ENCODE assay signal across 1 cellular context in the genomic region with DNA sequence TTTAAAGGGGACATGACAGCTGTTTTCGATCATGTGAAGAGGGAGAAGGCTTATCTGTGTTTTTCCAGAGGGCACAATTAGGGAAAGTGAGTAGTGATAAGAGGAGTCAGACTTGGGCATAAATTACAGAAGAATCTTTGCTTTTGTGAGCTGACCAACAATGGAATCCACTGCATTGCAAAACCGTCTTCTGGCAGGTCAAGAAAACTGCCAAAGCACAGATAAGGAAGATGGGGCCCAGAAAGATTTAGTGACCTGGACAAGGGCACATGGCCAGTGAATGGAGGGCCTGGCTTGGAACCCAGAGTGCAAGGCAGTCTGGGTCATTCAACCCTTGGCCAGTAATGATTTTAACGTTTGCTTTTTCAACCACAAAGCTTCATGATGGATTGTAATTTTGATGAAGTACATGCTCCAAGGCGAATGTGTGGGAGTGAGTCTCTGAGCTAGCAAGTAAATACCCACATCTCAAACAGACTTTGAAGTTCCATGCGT.
TF ChIP-seq lines count a peak whose summit lies in the region.

No MANE protein-coding gene starts in this region.

TF ChIP-seq in K562, 482 proteins besides CTCF, POLR2A, EP300 and RAD21 (continues in another document):
- TF ChIP-seq, protein P1, sequence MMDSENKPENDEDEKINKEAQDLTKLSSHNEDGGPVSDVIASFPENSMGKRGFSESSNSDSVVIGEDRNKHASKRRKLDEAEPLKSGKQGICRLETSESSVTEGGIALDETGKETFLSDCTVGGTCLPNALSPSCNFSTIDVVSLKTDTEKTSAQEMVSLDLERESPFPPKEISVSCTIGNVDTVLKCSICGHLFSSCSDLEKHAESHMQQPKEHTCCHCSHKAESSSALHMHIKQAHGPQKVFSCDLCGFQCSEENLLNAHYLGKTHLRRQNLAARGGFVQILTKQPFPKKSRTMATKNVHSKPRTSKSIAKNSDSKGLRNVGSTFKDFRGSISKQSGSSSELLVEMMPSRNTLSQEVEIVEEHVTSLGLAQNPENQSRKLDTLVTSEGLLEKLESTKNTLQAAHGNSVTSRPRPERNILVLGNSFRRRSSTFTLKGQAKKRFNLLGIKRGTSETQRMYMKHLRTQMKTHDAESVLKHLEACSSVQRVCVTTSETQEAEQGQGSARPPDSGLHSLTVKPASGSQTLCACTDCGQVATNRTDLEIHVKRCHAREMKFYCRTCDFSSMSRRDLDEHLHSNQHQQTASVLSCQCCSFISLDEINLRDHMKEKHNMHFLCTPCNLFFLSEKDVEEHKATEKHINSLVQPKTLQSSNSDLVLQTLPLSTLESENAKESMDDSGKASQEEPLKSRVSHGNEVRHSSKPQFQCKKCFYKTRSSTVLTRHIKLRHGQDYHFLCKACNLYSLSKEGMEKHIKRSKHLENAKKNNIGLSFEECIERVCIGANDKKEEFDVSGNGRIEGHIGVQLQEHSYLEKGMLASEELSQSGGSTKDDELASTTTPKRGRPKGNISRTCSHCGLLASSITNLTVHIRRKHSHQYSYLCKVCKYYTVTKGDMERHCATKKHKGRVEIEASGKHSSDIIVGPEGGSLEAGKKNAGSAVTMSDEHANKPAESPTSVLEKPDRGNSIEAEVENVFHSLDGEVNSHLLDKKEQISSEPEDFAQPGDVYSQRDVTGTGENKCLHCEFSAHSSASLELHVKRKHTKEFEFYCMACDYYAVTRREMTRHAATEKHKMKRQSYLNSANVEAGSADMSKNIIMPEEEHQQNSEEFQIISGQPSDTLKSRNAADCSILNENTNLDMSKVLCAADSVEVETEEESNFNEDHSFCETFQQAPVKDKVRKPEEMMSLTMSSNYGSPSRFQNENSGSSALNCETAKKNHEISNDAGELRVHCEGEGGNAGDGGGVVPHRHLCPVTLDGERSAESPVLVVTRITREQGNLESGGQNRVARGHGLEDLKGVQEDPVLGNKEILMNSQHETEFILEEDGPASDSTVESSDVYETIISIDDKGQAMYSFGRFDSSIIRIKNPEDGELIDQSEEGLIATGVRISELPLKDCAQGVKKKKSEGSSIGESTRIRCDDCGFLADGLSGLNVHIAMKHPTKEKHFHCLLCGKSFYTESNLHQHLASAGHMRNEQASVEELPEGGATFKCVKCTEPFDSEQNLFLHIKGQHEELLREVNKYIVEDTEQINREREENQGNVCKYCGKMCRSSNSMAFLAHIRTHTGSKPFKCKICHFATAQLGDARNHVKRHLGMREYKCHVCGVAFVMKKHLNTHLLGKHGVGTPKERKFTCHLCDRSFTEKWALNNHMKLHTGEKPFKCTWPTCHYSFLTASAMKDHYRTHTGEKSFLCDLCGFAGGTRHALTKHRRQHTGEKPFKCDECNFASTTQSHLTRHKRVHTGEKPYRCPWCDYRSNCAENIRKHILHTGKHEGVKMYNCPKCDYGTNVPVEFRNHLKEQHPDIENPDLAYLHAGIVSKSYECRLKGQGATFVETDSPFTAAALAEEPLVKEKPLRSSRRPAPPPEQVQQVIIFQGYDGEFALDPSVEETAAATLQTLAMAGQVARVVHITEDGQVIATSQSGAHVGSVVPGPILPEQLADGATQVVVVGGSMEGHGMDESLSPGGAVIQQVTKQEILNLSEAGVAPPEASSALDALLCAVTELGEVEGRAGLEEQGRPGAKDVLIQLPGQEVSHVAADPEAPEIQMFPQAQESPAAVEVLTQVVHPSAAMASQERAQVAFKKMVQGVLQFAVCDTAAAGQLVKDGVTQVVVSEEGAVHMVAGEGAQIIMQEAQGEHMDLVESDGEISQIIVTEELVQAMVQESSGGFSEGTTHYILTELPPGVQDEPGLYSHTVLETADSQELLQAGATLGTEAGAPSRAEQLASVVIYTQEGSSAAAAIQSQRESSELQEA (IDR thresholded peaks at IDR 0.05; ENCODE audit: low read depth): no peak
- TF ChIP-seq ZNF174 (CRISPR knock-in tag; IDR thresholded peaks at IDR 0.05) (no peak), L3MBTL2 (IDR thresholded peaks at IDR 0.05) (no peak), JUN (IDR thresholded peaks at IDR 0.05; ENCODE audit: borderline replicate concordance, low read depth, low read length) (no peak), JUN (CRISPR knock-in tag; IDR thresholded peaks at IDR 0.05; ENCODE audit: borderline replicate concordance) (no peak), ZNF121 (CRISPR knock-in tag; conservative IDR thresholded peaks at IDR 0.05) (no peak), GTF2A2 (tag; IDR thresholded peaks at IDR 0.05) (no peak), DLX4 (CRISPR knock-in tag; IDR thresholded peaks at IDR 0.05) (no peak), TCF7 (IDR thresholded peaks at IDR 0.05; ENCODE audit: borderline replicate concordance) (no peak), ZFPM2 (CRISPR knock-in tag; IDR thresholded peaks at IDR 0.05) (no peak), NRF1 (conservative IDR thresholded peaks at IDR 0.05 in 1 of 2, IDR thresholded peaks at IDR 0.05 in 1 of 2) (no peak), MEIS2 (IDR thresholded peaks at IDR 0.05; ENCODE audit: partially characterized antibody) (peak; percentile 52), ZNF133 (CRISPR knock-in tag; IDR thresholded peaks at IDR 0.05) (no peak), POLR3G (IDR thresholded peaks at IDR 0.05; ENCODE audit: extremely low read depth, insufficient read length, insufficient replicate concordance) (no peak), MEF2A (IDR thresholded peaks at IDR 0.05; ENCODE audit: control insufficient read depth, low read depth, low read length) (no peak), XRCC3 (IDR thresholded peaks at IDR 0.05) (no peak), HDAC1 (IDR thresholded peaks at IDR 0.05) (no peak), MIER1 (IDR thresholded peaks at IDR 0.05; ENCODE audit: low read depth) (no peak), BCOR (IDR thresholded peaks at IDR 0.05) (no peak), ZNF511 (CRISPR knock-in tag; IDR thresholded peaks at IDR 0.05) (no peak), PBX2 (CRISPR knock-in tag; IDR thresholded peaks at IDR 0.05; ENCODE audit: low read depth) (no peak), PBX2 (tag; conservative IDR thresholded peaks at IDR 0.05; ENCODE audit: low read depth) (peak; percentile 93), POLR2B (IDR thresholded peaks at IDR 0.05; ENCODE audit: low read depth, partially characterized antibody) (no peak), SMARCB1 (IDR thresholded peaks at IDR 0.05; ENCODE audit: insufficient read length, low read depth) (no peak), CEBPB (tag; IDR thresholded peaks at IDR 0.05) (no peak), ZNF707 (CRISPR knock-in tag; conservative IDR thresholded peaks at IDR 0.05) (no peak), MBD1 (CRISPR knock-in tag; IDR thresholded peaks at IDR 0.05) (no peak), MYNN (IDR thresholded peaks at IDR 0.05) (no peak), MYNN (CRISPR knock-in tag; IDR thresholded peaks at IDR 0.05) (no peak)
- TF ChIP-seq, protein P2, sequence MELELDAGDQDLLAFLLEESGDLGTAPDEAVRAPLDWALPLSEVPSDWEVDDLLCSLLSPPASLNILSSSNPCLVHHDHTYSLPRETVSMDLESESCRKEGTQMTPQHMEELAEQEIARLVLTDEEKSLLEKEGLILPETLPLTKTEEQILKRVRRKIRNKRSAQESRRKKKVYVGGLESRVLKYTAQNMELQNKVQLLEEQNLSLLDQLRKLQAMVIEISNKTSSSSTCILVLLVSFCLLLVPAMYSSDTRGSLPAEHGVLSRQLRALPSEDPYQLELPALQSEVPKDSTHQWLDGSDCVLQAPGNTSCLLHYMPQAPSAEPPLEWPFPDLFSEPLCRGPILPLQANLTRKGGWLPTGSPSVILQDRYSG (tag; conservative IDR thresholded peaks at IDR 0.05; ENCODE audit: low read depth): no peak
- TF ChIP-seq, protein P3, sequence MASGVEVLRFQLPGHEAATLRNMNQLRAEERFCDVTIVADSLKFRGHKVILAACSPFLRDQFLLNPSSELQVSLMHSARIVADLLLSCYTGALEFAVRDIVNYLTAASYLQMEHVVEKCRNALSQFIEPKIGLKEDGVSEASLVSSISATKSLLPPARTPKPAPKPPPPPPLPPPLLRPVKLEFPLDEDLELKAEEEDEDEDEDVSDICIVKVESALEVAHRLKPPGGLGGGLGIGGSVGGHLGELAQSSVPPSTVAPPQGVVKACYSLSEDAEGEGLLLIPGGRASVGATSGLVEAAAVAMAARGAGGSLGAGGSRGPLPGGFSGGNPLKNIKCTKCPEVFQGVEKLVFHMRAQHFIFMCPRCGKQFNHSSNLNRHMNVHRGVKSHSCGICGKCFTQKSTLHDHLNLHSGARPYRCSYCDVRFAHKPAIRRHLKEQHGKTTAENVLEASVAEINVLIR (CRISPR knock-in tag; IDR thresholded peaks at IDR 0.05): no peak
- TF ChIP-seq, protein P4, sequence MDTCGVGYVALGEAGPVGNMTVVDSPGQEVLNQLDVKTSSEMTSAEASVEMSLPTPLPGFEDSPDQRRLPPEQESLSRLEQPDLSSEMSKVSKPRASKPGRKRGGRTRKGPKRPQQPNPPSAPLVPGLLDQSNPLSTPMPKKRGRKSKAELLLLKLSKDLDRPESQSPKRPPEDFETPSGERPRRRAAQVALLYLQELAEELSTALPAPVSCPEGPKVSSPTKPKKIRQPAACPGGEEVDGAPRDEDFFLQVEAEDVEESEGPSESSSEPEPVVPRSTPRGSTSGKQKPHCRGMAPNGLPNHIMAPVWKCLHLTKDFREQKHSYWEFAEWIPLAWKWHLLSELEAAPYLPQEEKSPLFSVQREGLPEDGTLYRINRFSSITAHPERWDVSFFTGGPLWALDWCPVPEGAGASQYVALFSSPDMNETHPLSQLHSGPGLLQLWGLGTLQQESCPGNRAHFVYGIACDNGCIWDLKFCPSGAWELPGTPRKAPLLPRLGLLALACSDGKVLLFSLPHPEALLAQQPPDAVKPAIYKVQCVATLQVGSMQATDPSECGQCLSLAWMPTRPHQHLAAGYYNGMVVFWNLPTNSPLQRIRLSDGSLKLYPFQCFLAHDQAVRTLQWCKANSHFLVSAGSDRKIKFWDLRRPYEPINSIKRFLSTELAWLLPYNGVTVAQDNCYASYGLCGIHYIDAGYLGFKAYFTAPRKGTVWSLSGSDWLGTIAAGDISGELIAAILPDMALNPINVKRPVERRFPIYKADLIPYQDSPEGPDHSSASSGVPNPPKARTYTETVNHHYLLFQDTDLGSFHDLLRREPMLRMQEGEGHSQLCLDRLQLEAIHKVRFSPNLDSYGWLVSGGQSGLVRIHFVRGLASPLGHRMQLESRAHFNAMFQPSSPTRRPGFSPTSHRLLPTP (IDR thresholded peaks at IDR 0.05; ENCODE audit: borderline replicate concordance, extremely low read depth, insufficient read length): no peak
- TF ChIP-seq, protein P5, sequence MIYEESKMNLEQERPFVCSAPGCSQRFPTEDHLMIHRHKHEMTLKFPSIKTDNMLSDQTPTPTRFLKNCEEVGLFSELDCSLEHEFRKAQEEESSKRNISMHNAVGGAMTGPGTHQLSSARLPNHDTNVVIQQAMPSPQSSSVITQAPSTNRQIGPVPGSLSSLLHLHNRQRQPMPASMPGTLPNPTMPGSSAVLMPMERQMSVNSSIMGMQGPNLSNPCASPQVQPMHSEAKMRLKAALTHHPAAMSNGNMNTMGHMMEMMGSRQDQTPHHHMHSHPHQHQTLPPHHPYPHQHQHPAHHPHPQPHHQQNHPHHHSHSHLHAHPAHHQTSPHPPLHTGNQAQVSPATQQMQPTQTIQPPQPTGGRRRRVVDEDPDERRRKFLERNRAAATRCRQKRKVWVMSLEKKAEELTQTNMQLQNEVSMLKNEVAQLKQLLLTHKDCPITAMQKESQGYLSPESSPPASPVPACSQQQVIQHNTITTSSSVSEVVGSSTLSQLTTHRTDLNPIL (CRISPR knock-in tag; IDR thresholded peaks at IDR 0.05): no peak
- TF ChIP-seq, protein P6, sequence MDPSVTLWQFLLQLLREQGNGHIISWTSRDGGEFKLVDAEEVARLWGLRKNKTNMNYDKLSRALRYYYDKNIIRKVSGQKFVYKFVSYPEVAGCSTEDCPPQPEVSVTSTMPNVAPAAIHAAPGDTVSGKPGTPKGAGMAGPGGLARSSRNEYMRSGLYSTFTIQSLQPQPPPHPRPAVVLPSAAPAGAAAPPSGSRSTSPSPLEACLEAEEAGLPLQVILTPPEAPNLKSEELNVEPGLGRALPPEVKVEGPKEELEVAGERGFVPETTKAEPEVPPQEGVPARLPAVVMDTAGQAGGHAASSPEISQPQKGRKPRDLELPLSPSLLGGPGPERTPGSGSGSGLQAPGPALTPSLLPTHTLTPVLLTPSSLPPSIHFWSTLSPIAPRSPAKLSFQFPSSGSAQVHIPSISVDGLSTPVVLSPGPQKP (CRISPR knock-in tag; IDR thresholded peaks at IDR 0.05): no peak
